In the genomic region with DNA sequence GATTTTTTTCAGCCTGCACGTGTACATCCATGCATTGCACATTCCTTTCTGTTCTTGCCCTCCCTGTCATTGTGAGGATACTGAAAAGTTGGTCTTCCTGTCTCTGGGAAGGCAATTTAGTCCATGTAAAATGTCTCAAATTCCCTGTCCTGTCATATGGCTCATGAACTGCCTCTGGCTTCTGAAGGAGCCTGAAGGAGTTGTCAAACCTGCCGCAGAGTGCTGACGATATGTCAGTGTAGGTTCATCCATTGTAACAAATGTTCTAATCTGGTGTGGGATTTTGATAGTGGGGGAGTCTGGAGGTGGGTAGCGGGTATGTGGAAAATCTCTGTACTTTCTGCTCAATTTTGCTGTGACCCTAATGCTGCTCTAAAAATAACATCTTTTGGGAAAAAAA, we compare ENCODE assay signal across 25 cellular contexts. TPM values are rescaled to one million over a fixed set of nuclear protein-coding genes. Genes with fewer than 3 reads are reported as not detected.
A peak's percentile ranks its signal among the peaks of the same experiment; 100 is the strongest.
DNase-seq lines count a peak whose midpoint lies in the region; ATAC-seq and TF ChIP-seq lines count a peak whose summit lies in the region.
"Had no signal": no experiment of that assay in that cellular context is flagged by ENCODE, and none has a peak within 500 bp of the region (broad histone marks: within the 10 kb centered on the region; RNA-seq: fewer than 3 reads in every experiment).

No MANE protein-coding gene starts in this region.

- 69% methylated on average over 4 of the region's 4 CpGs for WGBS in heart right ventricle, 2 donors

- peaks cover 19% of the 10 kb centered on the region for H3K36me3 Mint-ChIP-seq in mesothelial cell of epicardium

- H3K4me1 ChIP-seq in heart right ventricle, result peaks cover 12 to 58% (median 35%) of the 10 kb centered on the region in 9 donors
- H3K4me1 ChIP-seq: Peyer's patch, SJCRH30 had no signal

- no peak overlapping the region for H3K4me3 Mint-ChIP-seq in mesothelial cell of epicardium
- H3K4me3 Mint-ChIP-seq: CD8-positive, alpha-beta memory T cell had no signal

- peaks cover 17% of the 10 kb centered on the region for H3K4me1 Mint-ChIP-seq in mesothelial cell of epicardium

- no peaks in the 10 kb centered on the region for H3K9me3 ChIP-seq in heart right ventricle
- H3K9me3 ChIP-seq: Peyer's patch, SJCRH30 had no signal

- H3K36me3 ChIP-seq in heart right ventricle, result peaks cover 0 to 68% (median 27%) of the 10 kb centered on the region in 9 donors
- H3K36me3 ChIP-seq: SJCRH30 had no signal

- no peaks in the 10 kb centered on the region for H3K27me3 Mint-ChIP-seq in mesothelial cell of epicardium (ENCODE audit: low read depth)
- H3K27me3 Mint-ChIP-seq: CD8-positive, alpha-beta memory T cell had no signal

- intact Hi-C loops in heart right ventricle (cut with DNase I), result no loop called here
- intact Hi-C loops in cardiac septum (cut with DNase I), result no loop called here

- no peak for TF ChIP-seq CTCF in heart right ventricle (IDR thresholded peaks at IDR 0.05)
- no peak for TF ChIP-seq CTCF in mesothelial cell of epicardium (IDR thresholded peaks at IDR 0.05; ENCODE audit: unreplicated experiment)

- peak overlapping the region; percentile 77 for H3K27ac Mint-ChIP-seq in mesothelial cell of epicardium

- H3K9me3 Mint-ChIP-seq in mesothelial cell of epicardium, result no peaks in the 10 kb centered on the region
- H3K9me3 Mint-ChIP-seq: CD8-positive, alpha-beta memory T cell had no signal

- peak overlapping the region in 6 of 10 donors; percentile 4 to 48 (median 24) for H3K27ac ChIP-seq in heart right ventricle
- H3K27ac ChIP-seq: KMS-11, Peyer's patch, SJCRH30 had no signal

- no peak for DNase-seq in heart right ventricle
- no peak for DNase-seq in cardiac septum (ENCODE audit: low spot score)
- no peak for DNase-seq in mesothelial cell of epicardium (ENCODE audit: low spot score in 2 of 2, unreplicated experiment in 2 of 2)
- DNase-seq in putamen (ENCODE audit: low spot score), result peak; percentile 72
- no peak for DNase-seq in SW 1271 (lab: John Stamatoyannopoulos, UW)
- no peak for DNase-seq in activated CD4-positive, CD25-positive, alpha-beta regulatory T cell treated with anti-CD3 and anti-CD28 coated beads, Interleukin-2, amount 50 U/mL, for 72 hours
- DNase-seq in germinal center (ENCODE audit: low spot score), result no peak
- DNase-seq: AML-193; C1 segment of cervical spinal cord; Calu3; CD8-positive, alpha-beta memory T cell; DMS153; GOT3; HCEC 1CT; IMR-90; NCI-H1092 treated with DMSO at 0.1 percent for 48 hours; NCI-H1436 treated with DMSO at 0.1 percent for 48 hours; NCI-H1930; NCI-H2171; NCI-H345; NCI-H524 treated with DMSO at 0.1 percent for 48 hours; NCI-H82; Peyer's patch; SJCRH30 had no signal

- no peak overlapping the region for H3K4me3 ChIP-seq in heart right ventricle
- H3K4me3 ChIP-seq: Peyer's patch, SJCRH30 had no signal

- no peak for ATAC-seq in heart right ventricle

- no peaks in the 10 kb centered on the region for H3K27me3 ChIP-seq in heart right ventricle
- H3K27me3 ChIP-seq: Peyer's patch, SJCRH30 had no signal

RNA-seq across cellular contexts. Expression of gene YPEL2, which starts 59.6 kb away (rescaled TPM):
- 10 to 100 TPM; 12.0 to 57.1 (median 42.0) TPM for total RNA-seq in heart right ventricle
- polyA plus RNA-seq in heart right ventricle, result 10 to 100 TPM in 1 of 2 donors, 1 to 10 TPM in 1; 5.0 to 15.7 TPM
- 59.4 TPM for total RNA-seq in cardiac septum
- 7.5 to 9.9 TPM (median 8.7 TPM) in 3 replicates for total RNA-seq in mesothelial cell of epicardium
